In genomic region chr7:16084370-16084769, GRCh38 we compare ENCODE assay signal across 15 cellular contexts.
DNase-seq lines count a peak whose midpoint lies in the region; ATAC-seq, FAIRE-seq and TF ChIP-seq lines count a peak whose summit lies in the region.
"Had no signal": no experiment of that assay in that cellular context is flagged by ENCODE, and none has a peak within 500 bp of the region (broad histone marks: within the 10 kb centered on the region; RNA-seq: fewer than 3 reads in every experiment).

No MANE protein-coding gene starts in this region.

- H3K36me3 ChIP-seq in IMR-90 (ENCODE audit: control insufficient read depth, insufficient read depth, low read length) (no peaks in the 10 kb centered on the region), keratinocyte (ENCODE audit: control insufficient read depth in 2 of 2, extremely low read depth in 1 of 2, insufficient read depth in 2 of 2, low read length in 2 of 2) (no peaks in the 10 kb centered on the region), mesendoderm (ENCODE audit: control insufficient read depth, insufficient read depth, low read length) (no peaks in the 10 kb centered on the region)

- H2BK120ac ChIP-seq in IMR-90 (ENCODE audit: low read depth, low read length), result no peak overlapping the region
- no peak overlapping the region for H2BK120ac ChIP-seq in mesendoderm (ENCODE audit: low read depth, low read length)

- H3K18ac ChIP-seq in IMR-90 (ENCODE audit: low read depth, low read length) (no peak overlapping the region), mesendoderm (ENCODE audit: low read length) (no peak overlapping the region)

- dilution Hi-C loops in IMR-90 (cut with HindIII; ENCODE audit: low sequenced_read_pairs, unreplicated experiment), result no loop called here
- dilution Hi-C loops in keratinocyte (cut with MboI; ENCODE audit: extremely low pct_ligation_motif_present, low sequenced_read_pairs), result no loop called here

- H3K9ac ChIP-seq in IMR-90 (ENCODE audit: low read depth, low read length) (no peak overlapping the region), keratinocyte (ENCODE audit: control insufficient read depth, extremely low read depth, insufficient read depth, low read length) (no peak overlapping the region), mesendoderm (ENCODE audit: low read length) (no peak overlapping the region)

- no peak overlapping the region for H3K4me2 ChIP-seq in IMR-90 (ENCODE audit: low read depth, low read length)
- peak overlapping the region; percentile 73 for H3K4me2 ChIP-seq in keratinocyte (ENCODE audit: control insufficient read depth, extremely low read depth, insufficient read depth, low read depth, low read length)
- no peak overlapping the region for H3K4me2 ChIP-seq in mesendoderm (ENCODE audit: low read length)

- intact Hi-C loops in IMR-90 (cut with micrococcal nuclease), result no loop called here

- H3K4ac ChIP-seq in IMR-90 (ENCODE audit: low read depth, low read length), result no peak overlapping the region
- no peak overlapping the region for H3K4ac ChIP-seq in mesendoderm (ENCODE audit: low read depth, low read length)

- H2BK5ac ChIP-seq in IMR-90 (ENCODE audit: low read depth, low read length, poor library complexity, severe bottlenecking) (no peak overlapping the region), mesendoderm (ENCODE audit: low read length) (no peak overlapping the region)

- no peak overlapping the region for H4K8ac ChIP-seq in IMR-90 (ENCODE audit: low read depth in 2 of 2, low read length in 2 of 2)
- no peak overlapping the region for H4K8ac ChIP-seq in mesendoderm (ENCODE audit: low read depth, low read length)

- WGBS in IMR-90 (ENCODE audit: extremely low coverage in 2 of 2, insufficient read length in 1 of 2), 2 experiments, result no CpG with 5 or more reads among the region's 3 CpGs
- WGBS in mesendoderm (ENCODE audit: extremely low coverage, insufficient coverage, low lambda C conversion rate), result no CpG with 5 or more reads among the region's 3 CpGs

- POLR2A ChIA-PET in IMR-90 (lab: Charles Lee; ENCODE audit: unreplicated experiment), result no interaction called here

- no TSS peak for BruUV-seq in IMR-90 (replicated peaks; lab: Mats Ljungman, UMichigan)

- no peak overlapping the region for H2AFZ ChIP-seq in IMR-90 (replicated peaks; ENCODE audit: low read length, poor library complexity)
- peak overlapping the region; percentile 16 for H2AFZ ChIP-seq in keratinocyte (ENCODE audit: control insufficient read depth, low read length)

- in situ Hi-C loops in IMR-90 (cut with MboI; ENCODE audit: low sequenced_read_pairs), result no loop called here
- in situ Hi-C loops in astrocyte of the cerebellum (cut with HindIII; ENCODE audit: low sequenced_read_pairs), result loop anchor here (25.0 kb wide), 1 partner anchor 478 kb away; no protein-coding TSS in a partner anchor

- H3K9me3 ChIP-seq in IMR-90 (ENCODE audit: control insufficient read depth, insufficient read depth, low read length) (no peaks in the 10 kb centered on the region), keratinocyte (ENCODE audit: control insufficient read depth, low read depth, low read length) (no peaks in the 10 kb centered on the region)
- H3K9me3 ChIP-seq: testis had no signal

- CTCF ChIA-PET in IMR-90 (lab: Yijun Ruan, JAX), result interaction anchor here (0.5 kb wide), 1 partner anchor 400 kb away, joined by 3 read pairs; no protein-coding TSS in a partner anchor

- FAIRE-seq in keratinocyte (lab: Jason Lieb, UNC), result no peak
- FAIRE-seq: kidney, TTC549 had no signal

- H3K4me3 ChIP-seq in IMR-90 (ENCODE audit: insufficient read depth, low read depth, low read length) (no peak overlapping the region), astrocyte of the cerebellum (ENCODE audit: low read depth, low read length) (no peak overlapping the region), keratinocyte (ENCODE audit: control insufficient read depth in 2 of 3, extremely low read depth in 1 of 3, insufficient read depth in 2 of 3, low read depth in 1 of 3, low read length in 3 of 3) (peak overlapping the region in 1 of 3 experiments; percentile 45), mesendoderm (ENCODE audit: low read length) (no peak overlapping the region)
- H3K4me3 ChIP-seq: testis had no signal

- H4K91ac ChIP-seq in IMR-90 (ENCODE audit: insufficient read depth, low read depth, low read length), result no peak overlapping the region

- H3K23ac ChIP-seq in IMR-90 (ENCODE audit: low read depth, low read length) (no peak overlapping the region), mesendoderm (ENCODE audit: low read length) (no peak overlapping the region)

- H4K20me1 ChIP-seq in IMR-90 (ENCODE audit: insufficient read depth, low read length) (no peaks in the 10 kb centered on the region), keratinocyte (ENCODE audit: control insufficient read depth, extremely low read depth, insufficient read depth, low read length) (no peaks in the 10 kb centered on the region)

- TF ChIP-seq RAD21 in IMR-90 (IDR thresholded peaks at IDR 0.05; ENCODE audit: low read length), result no peak

- H3K14ac ChIP-seq in IMR-90 (replicated peaks; ENCODE audit: low read depth, low read length), result no peak overlapping the region

- H2AK9ac ChIP-seq in IMR-90 (replicated peaks; ENCODE audit: low read depth, low read length, poor library complexity), result no peak overlapping the region

- no peak for TF ChIP-seq CTCF in IMR-90 (conservative IDR thresholded peaks at IDR 0.05; ENCODE audit: low read depth, low read length)
- TF ChIP-seq CTCF in astrocyte of the cerebellum (IDR thresholded peaks at IDR 0.05; ENCODE audit: low read depth, low read length, missing control alignments), result no peak
- TF ChIP-seq CTCF in keratinocyte (optimal IDR thresholded peaks at IDR 0.05 in 1 of 3, IDR thresholded peaks at IDR 0.05 in 1 of 3, conservative IDR thresholded peaks at IDR 0.05 in 1 of 3; ENCODE audit: extremely low read depth in 1 of 3, insufficient read depth in 2 of 3, low read length in 3 of 3), result no peak

- no peaks in the 10 kb centered on the region for H3K4me1 ChIP-seq in IMR-90 (ENCODE audit: control insufficient read depth, insufficient read depth, low read length)
- H3K4me1 ChIP-seq in keratinocyte (ENCODE audit: control insufficient read depth, extremely low read depth, insufficient read depth, low read length), result peaks cover 21% of the 10 kb centered on the region
- H3K4me1 ChIP-seq in mesendoderm (ENCODE audit: control insufficient read depth, low read depth, low read length), result no peaks in the 10 kb centered on the region
- H3K4me1 ChIP-seq: testis had no signal

- H3K27ac ChIP-seq in IMR-90 (ENCODE audit: insufficient read depth, low read length) (no peak overlapping the region), keratinocyte (ENCODE audit: control insufficient read depth, insufficient read depth, low read length) (no peak overlapping the region), mesendoderm (ENCODE audit: low read depth, low read length) (no peak overlapping the region)
- H3K27ac ChIP-seq: testis had no signal

- no peak overlapping the region for H4K5ac ChIP-seq in IMR-90 (ENCODE audit: low read depth, low read length)
- no peak overlapping the region for H4K5ac ChIP-seq in mesendoderm (ENCODE audit: low read length)

- H3K27me3 ChIP-seq in IMR-90 (ENCODE audit: control insufficient read depth, insufficient read depth, low read length) (no peaks in the 10 kb centered on the region), keratinocyte (ENCODE audit: control insufficient read depth, extremely low read depth, insufficient read depth, low read length) (no peaks in the 10 kb centered on the region), mesendoderm (ENCODE audit: insufficient read depth, low read length, poor library complexity) (no peaks in the 10 kb centered on the region)
- H3K27me3 ChIP-seq: testis had no signal

- H2BK20ac ChIP-seq in IMR-90 (ENCODE audit: low read depth, low read length), result no peak overlapping the region

- H3K79me1 ChIP-seq in IMR-90 (ENCODE audit: low read depth in 1 of 2, low read length in 2 of 2) (no peaks in the 10 kb centered on the region), mesendoderm (ENCODE audit: low read length) (no peaks in the 10 kb centered on the region)

- no peak overlapping the region for H3K56ac ChIP-seq in IMR-90 (ENCODE audit: extremely low read depth, insufficient read depth, low read length)
- no peak overlapping the region for H3K56ac ChIP-seq in mesendoderm (ENCODE audit: low read length)

- ATAC-seq in IMR-90 (ENCODE audit: low read depth), result no peak
- ATAC-seq: activated T-cell treated with anti-CD3 and anti-CD28 coated beads, Interleukin-2, amount 50 U/mL, for 72 hours had no signal

- no peak overlapping the region for H2AK5ac ChIP-seq in IMR-90 (ENCODE audit: low read depth, low read length)
- H2AK5ac ChIP-seq in mesendoderm (ENCODE audit: low read length), result no peak overlapping the region

- H3K9me1 ChIP-seq in IMR-90 (ENCODE audit: insufficient read depth, low read length), result no peaks in the 10 kb centered on the region
- no peaks in the 10 kb centered on the region for H3K9me1 ChIP-seq in keratinocyte (ENCODE audit: control insufficient read depth, extremely low read depth, insufficient read depth, low read length)

- peak; percentile 8 for DNase-seq in IMR-90
- DNase-seq in NCI-H1436 treated with DMSO at 0.1 percent for 48 hours (lab: John Stamatoyannopoulos, UW), result peak; percentile 17
- peak; percentile 55 for DNase-seq in astrocyte of the cerebellum (ENCODE audit: low read depth)
- no peak for DNase-seq in keratinocyte (ENCODE audit: low read depth, low spot score)
- no peak for DNase-seq in mesendoderm
- no peak for DNase-seq in HuH-7 (ENCODE audit: low spot score)
- no peak for DNase-seq in GOT3 (lab: John Stamatoyannopoulos, UW)
- DNase-seq: activated CD4-positive, alpha-beta T cell treated with anti-CD3 and anti-CD28 coated beads, Interleukin-2, amount 50 U/mL, for 1 hour; activated T-cell treated with anti-CD3 and anti-CD28 coated beads, Interleukin-2, amount 50 U/mL, for 72 hours; C1 segment of cervical spinal cord; head of caudate nucleus; kidney; stimulated activated CD4-positive, alpha-beta T cell treated with anti-CD3 and anti-CD28 coated beads, Interleukin-4, amount 100 ng/mL, for 4 hours; testis had no signal

- no peak for TF ChIP-seq POLR2A in IMR-90 (IDR thresholded peaks at IDR 0.05; ENCODE audit: low read depth, low read length)

- H3K79me2 ChIP-seq in keratinocyte (ENCODE audit: control insufficient read depth, insufficient read depth, low read length) (no peaks in the 10 kb centered on the region), mesendoderm (ENCODE audit: control insufficient read depth, insufficient read depth, low read length) (no peaks in the 10 kb centered on the region)

- H2BK15ac ChIP-seq in IMR-90 (ENCODE audit: low read depth, low read length) (no peak overlapping the region), mesendoderm (replicated peaks; ENCODE audit: low read depth) (no peak overlapping the region)

TF ChIP-seq in IMR-90, 13 proteins besides CTCF, POLR2A, EP300 and RAD21:
- no peak for TF ChIP-seq MAZ (IDR thresholded peaks at IDR 0.05; ENCODE audit: borderline replicate concordance, low read depth, low read length)

Comparison
In these comparisons a context has a peak if more than half of its experiments do, and no peak if none do; other contexts are left out.
1. DNase-seq: peak in IMR-90 (single experiment), NCI-H1436 treated with DMSO at 0.1 percent for 48 hours (single experiment) and astrocyte of the cerebellum (single experiment); none in keratinocyte (single experiment), mesendoderm (single experiment), HuH-7 (single experiment) and GOT3 (single experiment).